In genomic region chr12:55845785-55846496, GRCh38 we compare ENCODE assay signal across 1 cellular context.
TF ChIP-seq lines count a peak whose summit lies in the region.

No MANE protein-coding gene starts in this region.

TF ChIP-seq in HEK293T, 16 proteins besides CTCF, POLR2A, EP300 and RAD21 (continued from another document):
- TF ChIP-seq PKNOX1 (IDR thresholded peaks at IDR 0.05): no peak
